ENCODE assay signal across 1 cellular context in the genomic region with DNA sequence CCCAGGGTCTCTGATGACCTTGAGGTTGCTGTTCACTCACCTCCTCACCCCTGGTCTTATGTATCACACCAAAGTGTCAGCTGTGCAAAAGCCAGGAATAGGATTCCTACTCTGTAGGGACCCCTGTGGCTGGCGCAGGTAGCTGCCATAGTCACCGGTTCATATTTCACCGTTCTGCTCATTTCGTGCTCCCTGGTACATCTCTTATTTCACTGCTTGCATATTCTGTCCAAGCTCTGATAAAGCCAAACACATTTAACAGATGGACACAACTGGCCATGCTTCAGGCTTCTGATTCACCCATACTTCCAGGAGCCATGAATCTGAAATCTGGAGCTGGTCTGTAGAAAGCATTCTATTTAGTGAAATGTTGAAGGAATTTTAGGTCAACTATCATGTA.
TF ChIP-seq lines count a peak whose summit lies in the region.

No MANE protein-coding gene starts in this region.

TF ChIP-seq in WTC11, 78 proteins besides CTCF, POLR2A, EP300 and RAD21 (continued from another document):
- TF ChIP-seq, protein P1, sequence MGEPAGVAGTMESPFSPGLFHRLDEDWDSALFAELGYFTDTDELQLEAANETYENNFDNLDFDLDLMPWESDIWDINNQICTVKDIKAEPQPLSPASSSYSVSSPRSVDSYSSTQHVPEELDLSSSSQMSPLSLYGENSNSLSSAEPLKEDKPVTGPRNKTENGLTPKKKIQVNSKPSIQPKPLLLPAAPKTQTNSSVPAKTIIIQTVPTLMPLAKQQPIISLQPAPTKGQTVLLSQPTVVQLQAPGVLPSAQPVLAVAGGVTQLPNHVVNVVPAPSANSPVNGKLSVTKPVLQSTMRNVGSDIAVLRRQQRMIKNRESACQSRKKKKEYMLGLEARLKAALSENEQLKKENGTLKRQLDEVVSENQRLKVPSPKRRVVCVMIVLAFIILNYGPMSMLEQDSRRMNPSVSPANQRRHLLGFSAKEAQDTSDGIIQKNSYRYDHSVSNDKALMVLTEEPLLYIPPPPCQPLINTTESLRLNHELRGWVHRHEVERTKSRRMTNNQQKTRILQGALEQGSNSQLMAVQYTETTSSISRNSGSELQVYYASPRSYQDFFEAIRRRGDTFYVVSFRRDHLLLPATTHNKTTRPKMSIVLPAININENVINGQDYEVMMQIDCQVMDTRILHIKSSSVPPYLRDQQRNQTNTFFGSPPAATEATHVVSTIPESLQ (CRISPR knock-in tag; IDR thresholded peaks at IDR 0.05): no peak
- no peak for TF ChIP-seq TEAD4 (CRISPR knock-in tag; IDR thresholded peaks at IDR 0.05)
- no peak for TF ChIP-seq ZNF671 (CRISPR knock-in tag; IDR thresholded peaks at IDR 0.05)
- TF ChIP-seq SP1 (CRISPR knock-in tag; conservative IDR thresholded peaks at IDR 0.05): no peak
- no peak for TF ChIP-seq ZNF416 (CRISPR knock-in tag; IDR thresholded peaks at IDR 0.05)
